26 cellular contexts compared by ENCODE assay signal in genomic region chr1:30165116-30165515, GRCh38.
"Had no signal": no experiment of that assay in that cellular context is flagged by ENCODE, and none has a peak within 500 bp of the region (broad histone marks: within the 10 kb centered on the region; RNA-seq: fewer than 3 reads in every experiment).

No MANE protein-coding gene starts in this region.

- H3K27ac ChIP-seq: colonic mucosa, coronary artery, dorsolateral prefrontal cortex, epithelial cell of prostate, esophagus squamous epithelium, foreskin keratinocyte, gastrocnemius medialis, gastroesophageal sphincter, heart left ventricle, heart right ventricle, hepatocyte had no signal

- H3K79me2 ChIP-seq: hepatocyte had no signal

- ATAC-seq: effector memory CD8-positive, alpha-beta T cell; esophagus mucosa; foreskin keratinocyte; gastrocnemius medialis; gastroesophageal sphincter; heart left ventricle; heart right ventricle had no signal

- H3K4me1 ChIP-seq: colonic mucosa, esophagus squamous epithelium, foreskin keratinocyte, gastrocnemius medialis, gastroesophageal sphincter, heart left ventricle, heart right ventricle had no signal

- DNase-seq: colonic mucosa; cortex of kidney; dermis blood vessel endothelial cell; dorsolateral prefrontal cortex; effector CD4-positive, alpha-beta T cell; effector memory CD4-positive, alpha-beta T cell; effector memory CD8-positive, alpha-beta T cell; endodermal cell; erythroblast; esophagus squamous epithelium; foreskin fibroblast; foreskin keratinocyte; gastrocnemius medialis; glutamatergic neuron; head of caudate nucleus; heart left ventricle; heart right ventricle had no signal

- H3K4me3 ChIP-seq: colonic mucosa, coronary artery, dorsolateral prefrontal cortex, esophagus squamous epithelium, gastrocnemius medialis, gastroesophageal sphincter, heart left ventricle, heart right ventricle, hepatocyte had no signal

- H3K4me2 ChIP-seq: hepatocyte had no signal

- H3K27me3 ChIP-seq: colonic mucosa, hepatocyte had no signal

- FAIRE-seq: colon, endometrium, endothelial cell of umbilical vein, frontal cortex had no signal

- H3K9me3 ChIP-seq: colonic mucosa, esophagus squamous epithelium, gastrocnemius medialis, gastroesophageal sphincter, heart left ventricle had no signal

- H2AFZ ChIP-seq: hepatocyte had no signal

- H3K36me3 ChIP-seq: colonic mucosa, esophagus squamous epithelium, gastrocnemius medialis, gastroesophageal sphincter, heart left ventricle, heart right ventricle had no signal
